ENCODE assay signal across 19 cellular contexts in the genomic region with DNA sequence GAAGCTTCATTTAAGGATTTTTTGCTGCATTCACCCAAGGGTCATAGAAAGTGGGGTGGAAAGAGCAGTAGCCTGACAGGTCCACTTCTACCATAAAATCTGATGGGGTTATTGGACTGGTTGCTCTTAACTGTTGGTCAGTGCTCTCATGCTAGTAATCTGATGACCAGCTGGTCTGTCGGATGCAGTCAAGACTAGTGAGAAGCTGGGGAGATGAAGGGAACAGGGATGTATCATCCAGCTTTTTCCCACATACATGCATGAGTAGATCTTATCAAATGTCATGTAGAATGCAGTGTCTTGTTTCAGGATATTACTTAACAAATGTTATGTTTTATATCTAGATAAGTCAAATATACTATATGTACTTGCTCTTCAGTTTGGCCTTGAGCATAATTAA. TPM values are rescaled to one million over a fixed set of nuclear protein-coding genes. Genes with fewer than 3 reads are reported as not detected.
DNase-seq lines count a peak whose midpoint lies in the region; ATAC-seq and TF ChIP-seq lines count a peak whose summit lies in the region.
"Had no signal": no experiment of that assay in that cellular context is flagged by ENCODE, and none has a peak within 500 bp of the region (broad histone marks: within the 10 kb centered on the region; RNA-seq: fewer than 3 reads in every experiment).

No MANE protein-coding gene starts in this region.

- H3K27me3 Mint-ChIP-seq in activated naive CD4-positive, alpha-beta T cell treated with anti-CD3 and anti-CD28 coated beads for 36 hours (ENCODE audit: low read depth): no peaks in the 10 kb centered on the region
- no peaks in the 10 kb centered on the region for H3K27me3 Mint-ChIP-seq in effector memory CD8-positive, alpha-beta T cell
- H3K27me3 Mint-ChIP-seq: activated CD4-positive, alpha-beta T cell treated with anti-CD3 and anti-CD28 coated beads, Interleukin-2, amount 10 ng/mL, durations not matched to agents 24 days and 14 days; activated CD8-positive, alpha-beta memory T cell treated with anti-CD3 and anti-CD28 coated beads, Interleukin-2, amount 10 ng/mL, durations not matched to agents 7 days and 5 days; activated naive CD8-positive, alpha-beta T cell treated with anti-CD3 and anti-CD28 coated beads, Interleukin-2, amount 10 ng/mL, durations not matched to agents 7 days and 5 days had no signal

- peaks cover 4% of the 10 kb centered on the region for H3K36me3 Mint-ChIP-seq in activated naive CD4-positive, alpha-beta T cell treated with anti-CD3 and anti-CD28 coated beads for 36 hours (ENCODE audit: low read depth)
- H3K36me3 Mint-ChIP-seq in effector memory CD8-positive, alpha-beta T cell (ENCODE audit: insufficient read depth): peaks cover 4% of the 10 kb centered on the region

- no peak overlapping the region for H3K4me3 Mint-ChIP-seq in activated naive CD4-positive, alpha-beta T cell treated with anti-CD3 and anti-CD28 coated beads for 36 hours
- H3K4me3 Mint-ChIP-seq in effector memory CD8-positive, alpha-beta T cell: no peak overlapping the region
- H3K4me3 Mint-ChIP-seq: activated CD4-positive, alpha-beta T cell treated with anti-CD3 and anti-CD28 coated beads, Interleukin-2, amount 10 ng/mL, durations not matched to agents 24 days and 14 days; activated CD8-positive, alpha-beta memory T cell treated with anti-CD3 and anti-CD28 coated beads, Interleukin-2, amount 10 ng/mL, durations not matched to agents 7 days and 5 days; activated naive CD8-positive, alpha-beta T cell treated with anti-CD3 and anti-CD28 coated beads, Interleukin-2, amount 10 ng/mL, durations not matched to agents 7 days and 5 days had no signal

- H3K9me3 Mint-ChIP-seq in activated naive CD4-positive, alpha-beta T cell treated with anti-CD3 and anti-CD28 coated beads for 36 hours: no peaks in the 10 kb centered on the region
- no peaks in the 10 kb centered on the region for H3K9me3 Mint-ChIP-seq in effector memory CD8-positive, alpha-beta T cell
- H3K9me3 Mint-ChIP-seq: activated CD4-positive, alpha-beta T cell treated with anti-CD3 and anti-CD28 coated beads, Interleukin-2, amount 10 ng/mL, durations not matched to agents 24 days and 14 days; activated naive CD8-positive, alpha-beta T cell treated with anti-CD3 and anti-CD28 coated beads, Interleukin-2, amount 10 ng/mL, durations not matched to agents 7 days and 5 days; activated T-helper 2 cell treated with anti-CD3 and anti-CD28 coated beads, Interferon-gamma antibody, Interleukin-2, Interleukin-4, amounts not matched to agents 10 μg/mL and 5 μg/mL and 100 μg/mL, durations not matched to agents 14 hours and 24 hours and 36 hours had no signal

- no peaks in the 10 kb centered on the region for H4K20me1 ChIP-seq in Karpas-422 (ENCODE audit: insufficient read depth, low read depth, low read length)

- H3K27me3 ChIP-seq in heart right ventricle (no peaks in the 10 kb centered on the region), breast epithelium (no peaks in the 10 kb centered on the region), thyroid gland (no peaks in the 10 kb centered on the region), Karpas-422 (ENCODE audit: low read length) (no peaks in the 10 kb centered on the region; the same call in 1 of the 2 replicates)

- H3K4me2 ChIP-seq in Karpas-422 (ENCODE audit: low read depth, low read length, poor library complexity, severe bottlenecking): no peak overlapping the region

- no peaks in the 10 kb centered on the region for H3K9me2 ChIP-seq in Karpas-422 (replicated peaks; ENCODE audit: insufficient read depth, low read length)

- H3K4me1 Mint-ChIP-seq in activated naive CD4-positive, alpha-beta T cell treated with anti-CD3 and anti-CD28 coated beads for 36 hours (ENCODE audit: low read depth): peaks cover 2% of the 10 kb centered on the region
- peaks cover 9 to 11% of the 10 kb centered on the region in 2 donors for H3K4me1 Mint-ChIP-seq in effector memory CD8-positive, alpha-beta T cell (ENCODE audit: low read depth in 2 of 2)

- no peaks in the 10 kb centered on the region for H3K79me2 ChIP-seq in Karpas-422 (ENCODE audit: low read length)

- H3K4me3 ChIP-seq in heart right ventricle: no peak overlapping the region
- no peak overlapping the region for H3K4me3 ChIP-seq in breast epithelium
- H3K4me3 ChIP-seq in thyroid gland (replicated peaks in 1 of 3): no peak overlapping the region
- no peak overlapping the region for H3K4me3 ChIP-seq in Karpas-422 (ENCODE audit: low read length)
- H3K4me3 ChIP-seq: mucosa of descending colon had no signal

- ATAC-seq in heart right ventricle (no peak), left ventricle myocardium superior (no peak)
- ATAC-seq in effector memory CD8-positive, alpha-beta T cell (replicated peaks): no peak
- ATAC-seq: activated CD8-positive, alpha-beta memory T cell treated with anti-CD3 and anti-CD28 coated beads, Interleukin-2, amount 10 ng/mL, durations not matched to agents 7 days and 5 days; mucosa of descending colon had no signal

- 34 to 68% methylated on average over 1 of the region's 1 CpG for WGBS in heart right ventricle, 2 donors
- 59 to 60% methylated on average over 1 of the region's 1 CpG for WGBS in thyroid gland, 2 donors

- CTCF ChIA-PET in activated naive CD4-positive, alpha-beta T cell treated with anti-CD3 and anti-CD28 coated beads for 36 hours (lab: Charles Lee): no interaction called here

- H3K9me3 ChIP-seq in heart right ventricle: no peaks in the 10 kb centered on the region
- H3K9me3 ChIP-seq in breast epithelium: no peaks in the 10 kb centered on the region
- no peaks in the 10 kb centered on the region for H3K9me3 ChIP-seq in thyroid gland
- H3K9me3 ChIP-seq in Karpas-422 (ENCODE audit: low read length): no peaks in the 10 kb centered on the region
- H3K9me3 ChIP-seq: mucosa of descending colon had no signal

- H3K27ac Mint-ChIP-seq in activated naive CD4-positive, alpha-beta T cell treated with anti-CD3 and anti-CD28 coated beads for 36 hours: no peak overlapping the region
- H3K27ac Mint-ChIP-seq in effector memory CD8-positive, alpha-beta T cell: no peak overlapping the region
- H3K27ac Mint-ChIP-seq: activated CD4-positive, alpha-beta T cell treated with anti-CD3 and anti-CD28 coated beads, Interleukin-2, amount 10 ng/mL, durations not matched to agents 24 days and 14 days; activated CD8-positive, alpha-beta memory T cell treated with anti-CD3 and anti-CD28 coated beads, Interleukin-2, amount 10 ng/mL, durations not matched to agents 7 days and 5 days; activated naive CD8-positive, alpha-beta T cell treated with anti-CD3 and anti-CD28 coated beads, Interleukin-2, amount 10 ng/mL, durations not matched to agents 7 days and 5 days; activated T-helper 2 cell treated with anti-CD3 and anti-CD28 coated beads, Interferon-gamma antibody, Interleukin-2, Interleukin-4, amounts not matched to agents 10 μg/mL and 5 μg/mL and 100 μg/mL, durations not matched to agents 14 hours and 24 hours and 36 hours had no signal

- no peak overlapping the region for H2AFZ ChIP-seq in Karpas-422 (ENCODE audit: low read length)

- H3K36me3 ChIP-seq in heart right ventricle (peaks cover 0 to 67% (median 3%) of the 10 kb centered on the region in 9 donors), breast epithelium (no peaks in the 10 kb centered on the region), thyroid gland (peaks cover 21 to 36% of the 10 kb centered on the region in 2 donors), Karpas-422 (ENCODE audit: insufficient read depth, low read length) (no peaks in the 10 kb centered on the region)

- H3K4me1 ChIP-seq in heart right ventricle (peaks cover 4 to 93% (median 47%) of the 10 kb centered on the region in 9 donors), breast epithelium (peaks cover 0 to 5% of the 10 kb centered on the region in 2 donors), thyroid gland (peaks cover 46 to 79% of the 10 kb centered on the region in 2 donors), Karpas-422 (ENCODE audit: low read length) (peaks cover 4% of the 10 kb centered on the region)

- TF ChIP-seq POLR2A in breast epithelium (IDR thresholded peaks at IDR 0.05) (no peak), thyroid gland (IDR thresholded peaks at IDR 0.05) (no peak)

- intact Hi-C loops in heart right ventricle (cut with DNase I) (no loop called here), left ventricle myocardium superior (cut with micrococcal nuclease) (no loop called here), breast epithelium (cut with DNase I; ENCODE audit: low total_unique reads) (no loop called here), thyroid gland (cut with DNase I) (no loop called here)
- intact Hi-C loops in activated naive CD4-positive, alpha-beta T cell treated with anti-CD3 and anti-CD28 coated beads for 36 hours (cut with micrococcal nuclease): no loop called here

- TF ChIP-seq CTCF in heart right ventricle (IDR thresholded peaks at IDR 0.05) (no peak), breast epithelium (IDR thresholded peaks at IDR 0.05) (no peak), thyroid gland (IDR thresholded peaks at IDR 0.05) (no peak)

- peak overlapping the region in 7 of 10 donors; percentile 15 to 98 (median 66) for H3K27ac ChIP-seq in heart right ventricle
- peak overlapping the region; percentile 81 to 83 for H3K27ac ChIP-seq in breast epithelium
- peak overlapping the region; percentile 34 to 92 (median 68) for H3K27ac ChIP-seq in thyroid gland
- H3K27ac ChIP-seq in Karpas-422 (ENCODE audit: low read length): no peak overlapping the region

- DNase-seq in heart right ventricle (no peak), left ventricle myocardium superior (no peak), breast epithelium (ENCODE audit: low spot score in 2 of 2) (no peak), kidney tubule cell (ENCODE audit: low spot score) (peak; percentile 66), thyroid gland (no peak), Karpas-422 (no peak)
- no peak for DNase-seq in activated naive CD4-positive, alpha-beta T cell treated with anti-CD3 and anti-CD28 coated beads for 36 hours
- DNase-seq in effector memory CD8-positive, alpha-beta T cell: no peak
- DNase-seq: activated CD4-positive, alpha-beta T cell treated with anti-CD3 and anti-CD28 coated beads, Interleukin-2, amount 10 ng/mL, durations not matched to agents 24 days and 14 days; activated CD8-positive, alpha-beta memory T cell treated with anti-CD3 and anti-CD28 coated beads, Interleukin-2, amount 10 ng/mL, durations not matched to agents 7 days and 5 days; activated naive CD8-positive, alpha-beta T cell treated with anti-CD3 and anti-CD28 coated beads, Interleukin-2, amount 10 ng/mL, durations not matched to agents 7 days and 5 days; cortex of kidney; MV-4-11; NCI-H187; NCI-H774; OCI-M1; SIG-M5 had no signal

- H3K9ac ChIP-seq in Karpas-422 (ENCODE audit: low read length): no peak overlapping the region

RNA-seq across cellular contexts. Expression of a gene that starts 11.1 kb away (rescaled TPM):
- total RNA-seq in heart right ventricle: 100 to 1,000 TPM; 245 to 472 (median 272) TPM
- 100 to 1,000 TPM; 137 to 215 TPM for polyA plus RNA-seq in heart right ventricle
- 298 TPM for total RNA-seq in left ventricle myocardium superior
- 100 to 1,000 TPM in 1 of 3 donors, 10 to 100 TPM in 2; 21.8 to 173 (median 46.9) TPM for total RNA-seq in breast epithelium
- 100 to 1,000 TPM; 310 to 509 (median 429) TPM for total RNA-seq in thyroid gland
- total RNA-seq in activated naive CD4-positive, alpha-beta T cell treated with anti-CD3 and anti-CD28 coated beads for 36 hours: 1 to 10 TPM; 5.6 to 6.2 TPM
- total RNA-seq in Karpas-422 (2014; rRNA removed; shearing (Covaris generic); ENCODE audit: low replicate concordance): not detected in 2 replicates
